Comparison of ENCODE assay signal across 8 cellular contexts in genomic region chr1:108963052-108963686, GRCh38. TPM values are rescaled to one million over a fixed set of nuclear protein-coding genes. Genes with fewer than 3 reads are reported as not detected.
DNase-seq lines count a peak whose midpoint lies in the region; ATAC-seq and TF ChIP-seq lines count a peak whose summit lies in the region.

A gene with protein sequence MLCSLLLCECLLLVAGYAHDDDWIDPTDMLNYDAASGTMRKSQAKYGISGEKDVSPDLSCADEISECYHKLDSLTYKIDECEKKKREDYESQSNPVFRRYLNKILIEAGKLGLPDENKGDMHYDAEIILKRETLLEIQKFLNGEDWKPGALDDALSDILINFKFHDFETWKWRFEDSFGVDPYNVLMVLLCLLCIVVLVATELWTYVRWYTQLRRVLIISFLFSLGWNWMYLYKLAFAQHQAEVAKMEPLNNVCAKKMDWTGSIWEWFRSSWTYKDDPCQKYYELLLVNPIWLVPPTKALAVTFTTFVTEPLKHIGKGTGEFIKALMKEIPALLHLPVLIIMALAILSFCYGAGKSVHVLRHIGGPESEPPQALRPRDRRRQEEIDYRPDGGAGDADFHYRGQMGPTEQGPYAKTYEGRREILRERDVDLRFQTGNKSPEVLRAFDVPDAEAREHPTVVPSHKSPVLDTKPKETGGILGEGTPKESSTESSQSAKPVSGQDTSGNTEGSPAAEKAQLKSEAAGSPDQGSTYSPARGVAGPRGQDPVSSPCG (minus strand): TSS chr1:108963484. CDS start chr1:108950437, 13,047 bp downstream.

- H3K27me3 ChIP-seq in HUES64 (ENCODE audit: insufficient read depth, low read length) (0 out of 2 replicates have a peak, but pooled peaks cover 6% of the 10 kb centered on the region), OCI-LY1 (ENCODE audit: insufficient read depth, low read length) (no peaks in the 10 kb centered on the region)

- peak; percentile 93 for ATAC-seq in GM21423 (IDR thresholded peaks at IDR 0.05; ENCODE audit: unreplicated experiment)

- peak within 1 kb of the TSS; percentile 91 for H3K9ac ChIP-seq in HUES64 (ENCODE audit: low read depth, low read length)
- H3K9ac ChIP-seq in OCI-LY1 (ENCODE audit: low read length), result peak within 1 kb of the TSS; percentile 89

- peaks cover 16% of the 10 kb centered on the region; the same call in 1 of the 2 replicates for H3K79me2 ChIP-seq in OCI-LY1 (ENCODE audit: insufficient read depth, low read length)

- H3K4me1 ChIP-seq in HUES64 (ENCODE audit: insufficient read depth, low read length), result peaks cover 5% of the 10 kb centered on the region; the same call in 1 of the 2 replicates
- peaks cover 28% of the 10 kb centered on the region for H3K4me1 ChIP-seq in OCI-LY1 (ENCODE audit: insufficient read depth, low read length, severe bottlenecking)

- H3F3A ChIP-seq in OCI-LY1 (ENCODE audit: insufficient read depth, low read length), result 0 out of 2 replicates have a peak, but pooled peaks cover 5% of the 10 kb centered on the region

- TF ChIP-seq CTCF in OCI-LY1 (IDR thresholded peaks at IDR 0.05; ENCODE audit: low read length) (no peak), endothelial cell (IDR thresholded peaks at IDR 0.05; ENCODE audit: unreplicated experiment) (no peak)

- H4K20me1 ChIP-seq in OCI-LY1 (ENCODE audit: insufficient read depth, low read length), result no peaks in the 10 kb centered on the region

- H3K36me3 ChIP-seq in HUES64 (ENCODE audit: insufficient read depth, low read length) (no peaks in the 10 kb centered on the region), OCI-LY1 (ENCODE audit: insufficient read depth, low read length) (no peaks in the 10 kb centered on the region)

- H3K27ac Mint-ChIP-seq in endothelial cell (ENCODE audit: unreplicated experiment), result peak within 1 kb of the TSS; percentile 75

- WGBS in HUES64, result under 1% methylated on average over 71 of the region's 72 CpGs

- H3K4me2 ChIP-seq in OCI-LY1 (ENCODE audit: low read length), result peak within 1 kb of the TSS; percentile 91

- no peaks in the 10 kb centered on the region for H3K9me3 Mint-ChIP-seq in endothelial cell (ENCODE audit: unreplicated experiment)

- peak within 1 kb of the TSS; percentile 91 for H3K4me3 Mint-ChIP-seq in endothelial cell (ENCODE audit: unreplicated experiment)

- H3K9me2 ChIP-seq in OCI-LY1 (ENCODE audit: low read depth, low read length), result no peaks in the 10 kb centered on the region

- H3K4me3 ChIP-seq in HUES64 (ENCODE audit: low read length), result peak within 1 kb of the TSS; percentile 90
- H3K4me3 ChIP-seq in OCI-LY1 (ENCODE audit: low read depth, low read length, poor library complexity, severe bottlenecking), result peak within 1 kb of the TSS; percentile 74

- in situ Hi-C loops in Caki2 (cut with HindIII; ENCODE audit: low pct_unique_long_range_greater_than_20kb, low sequenced_read_pairs), result no loop called here

- peak within 1 kb of the TSS; percentile 92; the same call in 1 of the 2 replicates for H2AFZ ChIP-seq in OCI-LY1 (ENCODE audit: low read length)

- H3K9me3 ChIP-seq in HUES64 (ENCODE audit: insufficient read depth, low read depth, low read length), result no peaks in the 10 kb centered on the region
- no peaks in the 10 kb centered on the region for H3K9me3 ChIP-seq in OCI-LY1 (ENCODE audit: low read length)

- peaks cover 4% of the 10 kb centered on the region for H3K27me3 Mint-ChIP-seq in endothelial cell (ENCODE audit: unreplicated experiment)

- DNase-seq in Caki2 (ENCODE audit: low read depth) (peak; percentile 93), endothelial cell (ENCODE audit: low spot score) (peak; percentile 89), midbrain (lab: John Stamatoyannopoulos, UW) (peak; percentile 88)
- peak; percentile 94 for DNase-seq in activated CD8-positive, alpha-beta memory T cell treated with anti-CD3 and anti-CD28 coated beads, Interleukin-2, amount 50 U/mL, for 48 hours
- DNase-seq in stimulated activated CD8-positive, alpha-beta memory T cell treated with anti-CD3 and anti-CD28 coated beads, Interleukin-2, amount 100 ng/mL, for 1 hour (ENCODE audit: low read depth in 2 of 2), result peak; percentile 75 to 81

- peaks cover 16% of the 10 kb centered on the region for H3K4me1 Mint-ChIP-seq in endothelial cell (ENCODE audit: unreplicated experiment)

- peak within 1 kb of the TSS; percentile 84; the same call in 1 of the 2 replicates for H3K27ac ChIP-seq in HUES64 (ENCODE audit: low read depth, low read length)
- peak within 1 kb of the TSS; percentile 86 for H3K27ac ChIP-seq in OCI-LY1 (ENCODE audit: low read depth, low read length, poor library complexity, severe bottlenecking)

- H3K36me3 Mint-ChIP-seq in endothelial cell (ENCODE audit: low read depth, unreplicated experiment), result no peaks in the 10 kb centered on the region

RNA-seq across cellular contexts. Expression of the gene that starts here (rescaled TPM):
- total RNA-seq in Caki2 (2014; rRNA removed; shearing (Covaris generic); ENCODE audit: low replicate concordance), result 38.6 and 51.5 TPM in 2 replicates
- 12.1 TPM for polyA plus RNA-seq in HUES64 (2013, experiment 1 of 2)
- polyA plus RNA-seq in HUES64 (2013, experiment 2 of 2), result 12.9 TPM
- 28.2 TPM for total RNA-seq in endothelial cell (ENCODE audit: unreplicated experiment)

Comparison
In these comparisons a context has a peak if more than half of its experiments do, and no peak if none do; other contexts are left out.
1. Peak in every context shown above with its lines: DNase-seq, ATAC-seq, H3K4me3 ChIP-seq and H3K27ac ChIP-seq.